ENCODE assay signal across 15 cellular contexts in genomic region chr5:156093024-156093423, GRCh38.
DNase-seq lines count a peak whose midpoint lies in the region; TF ChIP-seq lines count a peak whose summit lies in the region.
"Had no signal": no experiment of that assay in that cellular context is flagged by ENCODE, and none has a peak within 500 bp of the region (broad histone marks: within the 10 kb centered on the region; RNA-seq: fewer than 3 reads in every experiment).

No MANE protein-coding gene starts in this region.

- DNase-seq in SK-MEL-5 (ENCODE audit: low read depth, low spot score) (peak; percentile 47), globus pallidus (ENCODE audit: low spot score) (peak; percentile 48), pons (ENCODE audit: low spot score) (peak; percentile 33), ascending aorta (ENCODE audit: low spot score in 2 of 2) (no peak), tibial artery (no peak), NCI-H226 (no peak), hepatic stellate cell (ENCODE audit: low spot score) (no peak)
- DNase-seq: CD8-positive, alpha-beta memory T cell; DMS53; GF-D8; GM23248; IMR-90 had no signal

- H3K36me3 ChIP-seq in ascending aorta: no peaks in the 10 kb centered on the region
- H3K36me3 ChIP-seq in tibial artery: no peaks in the 10 kb centered on the region
- H3K36me3 ChIP-seq: BLaER1 had no signal

- peaks cover 0 to 12% of the 10 kb centered on the region in 2 donors for H3K9me3 ChIP-seq in ascending aorta
- peaks cover 0 to 16% (median 13%) of the 10 kb centered on the region in 3 donors for H3K9me3 ChIP-seq in tibial artery

- H3K27ac ChIP-seq in temporal lobe (ENCODE audit: low read depth, low read length) (peak overlapping the region; percentile 53), ascending aorta (no peak overlapping the region), tibial artery (no peak overlapping the region)
- H3K27ac ChIP-seq: BLaER1, GM23248, HL-60 had no signal

- H3K4me1 ChIP-seq in ascending aorta: no peaks in the 10 kb centered on the region
- H3K4me1 ChIP-seq in tibial artery: no peaks in the 10 kb centered on the region
- H3K4me1 ChIP-seq: BLaER1 had no signal

- TF ChIP-seq CTCF in ascending aorta (IDR thresholded peaks at IDR 0.05): no peak
- TF ChIP-seq CTCF in tibial artery (IDR thresholded peaks at IDR 0.05): no peak

- H3K4me3 ChIP-seq in ascending aorta (no peak overlapping the region), tibial artery (no peak overlapping the region)
- H3K4me3 ChIP-seq: BLaER1, GM23248 had no signal

- H3K27me3 ChIP-seq in ascending aorta (no peaks in the 10 kb centered on the region), tibial artery (no peaks in the 10 kb centered on the region)
- H3K27me3 ChIP-seq: BLaER1 had no signal

- intact Hi-C loops in ascending aorta (cut with DNase I): no loop called here
- intact Hi-C loops in tibial artery (cut with DNase I; ENCODE audit: low total_unique reads): no loop called here

- in situ Hi-C loops in SK-MEL-5 (cut with HindIII; ENCODE audit: low pct_unique_long_range_greater_than_20kb, low sequenced_read_pairs): no loop called here

Comparison
In these comparisons a context has a peak if more than half of its experiments do, and no peak if none do; other contexts are left out.
1. DNase-seq: peak in SK-MEL-5 (single experiment), globus pallidus (single experiment) and pons (single experiment); none in ascending aorta (0 of 2), tibial artery (0 of 2), NCI-H226 (single experiment) and hepatic stellate cell (single experiment).